ENCODE assay signal across 1 cellular context in the genomic region with DNA sequence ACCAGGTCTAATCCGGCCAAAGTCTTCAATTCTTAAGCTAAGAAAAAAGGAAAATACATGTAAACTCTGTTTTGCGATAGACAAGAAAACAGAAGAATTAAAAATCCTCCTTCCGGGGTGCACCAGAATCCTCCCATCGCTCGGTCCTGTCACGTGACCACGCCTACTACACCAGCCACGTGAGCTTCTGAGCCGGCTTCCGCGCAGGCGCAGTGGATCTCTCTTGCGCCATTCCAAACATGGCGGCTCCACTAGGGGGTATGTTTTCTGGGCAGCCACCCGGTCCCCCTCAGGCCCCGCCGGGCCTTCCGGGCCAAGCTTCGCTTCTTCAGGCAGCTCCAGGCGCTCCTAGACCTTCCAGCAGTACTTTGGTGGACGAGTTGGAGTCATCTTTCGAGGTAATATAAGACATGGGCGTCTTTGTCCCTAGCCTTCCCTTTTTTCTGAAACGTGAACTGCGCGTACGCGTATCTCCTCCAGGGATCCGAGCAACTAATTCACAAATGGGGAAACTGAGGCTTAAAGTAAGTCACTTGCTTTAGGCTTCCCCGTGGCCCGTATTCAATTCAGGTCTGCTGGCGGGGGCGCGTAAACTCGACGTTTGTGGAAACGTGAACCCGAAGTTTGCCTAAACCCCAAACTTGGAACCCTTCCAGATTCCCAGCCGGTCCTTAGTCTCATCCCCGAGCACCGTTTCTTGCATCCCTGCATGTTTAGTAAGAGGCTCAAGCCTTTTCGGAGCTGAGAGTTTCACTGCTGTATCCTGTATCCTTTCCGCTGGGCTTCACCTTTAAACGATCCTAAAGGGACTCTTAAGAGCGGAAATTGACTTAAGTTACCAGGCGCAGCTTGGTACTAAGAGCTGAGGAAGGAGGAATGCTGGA.
A peak's percentile ranks its signal among the peaks of the same experiment; 100 is the strongest.
TF ChIP-seq lines count a peak whose summit lies in the region.

A gene with protein sequence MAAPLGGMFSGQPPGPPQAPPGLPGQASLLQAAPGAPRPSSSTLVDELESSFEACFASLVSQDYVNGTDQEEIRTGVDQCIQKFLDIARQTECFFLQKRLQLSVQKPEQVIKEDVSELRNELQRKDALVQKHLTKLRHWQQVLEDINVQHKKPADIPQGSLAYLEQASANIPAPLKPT (plus strand): TSS at position 226 of the 884 bp plus-strand sequence. CDS start 14 bp downstream, at position 240.

TF ChIP-seq in WTC11, 78 proteins besides CTCF, POLR2A, EP300 and RAD21 (continued from another document):
- TF ChIP-seq, protein P1, sequence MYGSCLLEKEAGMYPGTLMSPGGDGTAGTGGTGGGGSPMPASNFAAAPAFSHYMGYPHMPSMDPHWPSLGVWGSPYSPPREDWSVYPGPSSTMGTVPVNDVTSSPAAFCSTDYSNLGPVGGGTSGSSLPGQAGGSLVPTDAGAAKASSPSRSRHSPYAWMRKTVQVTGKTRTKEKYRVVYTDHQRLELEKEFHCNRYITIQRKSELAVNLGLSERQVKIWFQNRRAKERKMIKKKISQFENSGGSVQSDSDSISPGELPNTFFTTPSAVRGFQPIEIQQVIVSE (CRISPR knock-in tag; IDR thresholded peaks at IDR 0.05; ENCODE audit: borderline replicate concordance), result no peak
- no peak for TF ChIP-seq ETV6 (CRISPR knock-in tag; IDR thresholded peaks at IDR 0.05)
- TF ChIP-seq ZNF219 (CRISPR knock-in tag; IDR thresholded peaks at IDR 0.05; ENCODE audit: borderline replicate concordance), result no peak
- TF ChIP-seq ZBTB21 (CRISPR knock-in tag; IDR thresholded peaks at IDR 0.05; ENCODE audit: borderline replicate concordance), result no peak
- TF ChIP-seq TEAD4 (CRISPR knock-in tag; IDR thresholded peaks at IDR 0.05), result no peak
- TF ChIP-seq, protein P2, sequence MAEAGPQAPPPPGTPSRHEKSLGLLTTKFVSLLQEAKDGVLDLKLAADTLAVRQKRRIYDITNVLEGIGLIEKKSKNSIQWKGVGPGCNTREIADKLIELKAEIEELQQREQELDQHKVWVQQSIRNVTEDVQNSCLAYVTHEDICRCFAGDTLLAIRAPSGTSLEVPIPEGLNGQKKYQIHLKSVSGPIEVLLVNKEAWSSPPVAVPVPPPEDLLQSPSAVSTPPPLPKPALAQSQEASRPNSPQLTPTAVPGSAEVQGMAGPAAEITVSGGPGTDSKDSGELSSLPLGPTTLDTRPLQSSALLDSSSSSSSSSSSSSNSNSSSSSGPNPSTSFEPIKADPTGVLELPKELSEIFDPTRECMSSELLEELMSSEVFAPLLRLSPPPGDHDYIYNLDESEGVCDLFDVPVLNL (CRISPR knock-in tag; IDR thresholded peaks at IDR 0.05; ENCODE audit: borderline replicate concordance, low read depth), result no peak
- peak; percentile 40; the same call in 1 of the 2 replicates for TF ChIP-seq CREM (CRISPR knock-in tag; IDR thresholded peaks at IDR 0.05)
- no peak for TF ChIP-seq GTF2I (CRISPR knock-in tag; conservative IDR thresholded peaks at IDR 0.05)
- TF ChIP-seq, protein P3, sequence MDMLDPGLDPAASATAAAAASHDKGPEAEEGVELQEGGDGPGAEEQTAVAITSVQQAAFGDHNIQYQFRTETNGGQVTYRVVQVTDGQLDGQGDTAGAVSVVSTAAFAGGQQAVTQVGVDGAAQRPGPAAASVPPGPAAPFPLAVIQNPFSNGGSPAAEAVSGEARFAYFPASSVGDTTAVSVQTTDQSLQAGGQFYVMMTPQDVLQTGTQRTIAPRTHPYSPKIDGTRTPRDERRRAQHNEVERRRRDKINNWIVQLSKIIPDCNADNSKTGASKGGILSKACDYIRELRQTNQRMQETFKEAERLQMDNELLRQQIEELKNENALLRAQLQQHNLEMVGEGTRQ (CRISPR knock-in tag; IDR thresholded peaks at IDR 0.05), result peak; percentile 98
- TF ChIP-seq, protein P4, sequence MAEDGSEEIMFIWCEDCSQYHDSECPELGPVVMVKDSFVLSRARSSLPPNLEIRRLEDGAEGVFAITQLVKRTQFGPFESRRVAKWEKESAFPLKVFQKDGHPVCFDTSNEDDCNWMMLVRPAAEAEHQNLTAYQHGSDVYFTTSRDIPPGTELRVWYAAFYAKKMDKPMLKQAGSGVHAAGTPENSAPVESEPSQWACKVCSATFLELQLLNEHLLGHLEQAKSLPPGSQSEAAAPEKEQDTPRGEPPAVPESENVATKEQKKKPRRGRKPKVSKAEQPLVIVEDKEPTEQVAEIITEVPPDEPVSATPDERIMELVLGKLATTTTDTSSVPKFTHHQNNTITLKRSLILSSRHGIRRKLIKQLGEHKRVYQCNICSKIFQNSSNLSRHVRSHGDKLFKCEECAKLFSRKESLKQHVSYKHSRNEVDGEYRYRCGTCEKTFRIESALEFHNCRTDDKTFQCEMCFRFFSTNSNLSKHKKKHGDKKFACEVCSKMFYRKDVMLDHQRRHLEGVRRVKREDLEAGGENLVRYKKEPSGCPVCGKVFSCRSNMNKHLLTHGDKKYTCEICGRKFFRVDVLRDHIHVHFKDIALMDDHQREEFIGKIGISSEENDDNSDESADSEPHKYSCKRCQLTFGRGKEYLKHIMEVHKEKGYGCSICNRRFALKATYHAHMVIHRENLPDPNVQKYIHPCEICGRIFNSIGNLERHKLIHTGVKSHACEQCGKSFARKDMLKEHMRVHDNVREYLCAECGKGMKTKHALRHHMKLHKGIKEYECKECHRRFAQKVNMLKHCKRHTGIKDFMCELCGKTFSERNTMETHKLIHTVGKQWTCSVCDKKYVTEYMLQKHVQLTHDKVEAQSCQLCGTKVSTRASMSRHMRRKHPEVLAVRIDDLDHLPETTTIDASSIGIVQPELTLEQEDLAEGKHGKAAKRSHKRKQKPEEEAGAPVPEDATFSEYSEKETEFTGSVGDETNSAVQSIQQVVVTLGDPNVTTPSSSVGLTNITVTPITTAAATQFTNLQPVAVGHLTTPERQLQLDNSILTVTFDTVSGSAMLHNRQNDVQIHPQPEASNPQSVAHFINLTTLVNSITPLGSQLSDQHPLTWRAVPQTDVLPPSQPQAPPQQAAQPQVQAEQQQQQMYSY (CRISPR knock-in tag; IDR thresholded peaks at IDR 0.05), result peak; percentile 63
- TF ChIP-seq TEAD1 (CRISPR knock-in tag; IDR thresholded peaks at IDR 0.05), result no peak
- TF ChIP-seq, protein P5, sequence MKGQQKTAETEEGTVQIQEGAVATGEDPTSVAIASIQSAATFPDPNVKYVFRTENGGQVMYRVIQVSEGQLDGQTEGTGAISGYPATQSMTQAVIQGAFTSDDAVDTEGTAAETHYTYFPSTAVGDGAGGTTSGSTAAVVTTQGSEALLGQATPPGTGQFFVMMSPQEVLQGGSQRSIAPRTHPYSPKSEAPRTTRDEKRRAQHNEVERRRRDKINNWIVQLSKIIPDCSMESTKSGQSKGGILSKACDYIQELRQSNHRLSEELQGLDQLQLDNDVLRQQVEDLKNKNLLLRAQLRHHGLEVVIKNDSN (CRISPR knock-in tag; IDR thresholded peaks at IDR 0.05), result peak; percentile 98
- no peak for TF ChIP-seq ZNF121 (CRISPR knock-in tag; IDR thresholded peaks at IDR 0.05)
- TF ChIP-seq, protein P6, sequence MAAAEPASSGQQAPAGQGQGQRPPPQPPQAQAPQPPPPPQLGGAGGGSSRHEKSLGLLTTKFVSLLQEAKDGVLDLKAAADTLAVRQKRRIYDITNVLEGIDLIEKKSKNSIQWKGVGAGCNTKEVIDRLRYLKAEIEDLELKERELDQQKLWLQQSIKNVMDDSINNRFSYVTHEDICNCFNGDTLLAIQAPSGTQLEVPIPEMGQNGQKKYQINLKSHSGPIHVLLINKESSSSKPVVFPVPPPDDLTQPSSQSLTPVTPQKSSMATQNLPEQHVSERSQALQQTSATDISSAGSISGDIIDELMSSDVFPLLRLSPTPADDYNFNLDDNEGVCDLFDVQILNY (CRISPR knock-in tag; IDR thresholded peaks at IDR 0.05), result no peak
- no peak for TF ChIP-seq MYBL2 (CRISPR knock-in tag; IDR thresholded peaks at IDR 0.05)
- TF ChIP-seq MXD4 (CRISPR knock-in tag; IDR thresholded peaks at IDR 0.05; ENCODE audit: borderline replicate concordance), result no peak
- TF ChIP-seq, protein P7, sequence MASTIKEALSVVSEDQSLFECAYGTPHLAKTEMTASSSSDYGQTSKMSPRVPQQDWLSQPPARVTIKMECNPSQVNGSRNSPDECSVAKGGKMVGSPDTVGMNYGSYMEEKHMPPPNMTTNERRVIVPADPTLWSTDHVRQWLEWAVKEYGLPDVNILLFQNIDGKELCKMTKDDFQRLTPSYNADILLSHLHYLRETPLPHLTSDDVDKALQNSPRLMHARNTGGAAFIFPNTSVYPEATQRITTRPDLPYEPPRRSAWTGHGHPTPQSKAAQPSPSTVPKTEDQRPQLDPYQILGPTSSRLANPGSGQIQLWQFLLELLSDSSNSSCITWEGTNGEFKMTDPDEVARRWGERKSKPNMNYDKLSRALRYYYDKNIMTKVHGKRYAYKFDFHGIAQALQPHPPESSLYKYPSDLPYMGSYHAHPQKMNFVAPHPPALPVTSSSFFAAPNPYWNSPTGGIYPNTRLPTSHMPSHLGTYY (CRISPR knock-in tag; IDR thresholded peaks at IDR 0.05), result no peak
- no peak for TF ChIP-seq SP1 (CRISPR knock-in tag; conservative IDR thresholded peaks at IDR 0.05)
- TF ChIP-seq, protein P8, sequence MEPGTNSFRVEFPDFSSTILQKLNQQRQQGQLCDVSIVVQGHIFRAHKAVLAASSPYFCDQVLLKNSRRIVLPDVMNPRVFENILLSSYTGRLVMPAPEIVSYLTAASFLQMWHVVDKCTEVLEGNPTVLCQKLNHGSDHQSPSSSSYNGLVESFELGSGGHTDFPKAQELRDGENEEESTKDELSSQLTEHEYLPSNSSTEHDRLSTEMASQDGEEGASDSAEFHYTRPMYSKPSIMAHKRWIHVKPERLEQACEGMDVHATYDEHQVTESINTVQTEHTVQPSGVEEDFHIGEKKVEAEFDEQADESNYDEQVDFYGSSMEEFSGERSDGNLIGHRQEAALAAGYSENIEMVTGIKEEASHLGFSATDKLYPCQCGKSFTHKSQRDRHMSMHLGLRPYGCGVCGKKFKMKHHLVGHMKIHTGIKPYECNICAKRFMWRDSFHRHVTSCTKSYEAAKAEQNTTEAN (CRISPR knock-in tag; IDR thresholded peaks at IDR 0.05), result no peak
- TF ChIP-seq NFYB (CRISPR knock-in tag; conservative IDR thresholded peaks at IDR 0.05; ENCODE audit: low read depth), result no peak
- TF ChIP-seq KAT7 (CRISPR knock-in tag; IDR thresholded peaks at IDR 0.05; ENCODE audit: borderline replicate concordance), result 0 out of 2 replicates have a peak, but pooled peaks have one; percentile 42
- TF ChIP-seq, protein P9, sequence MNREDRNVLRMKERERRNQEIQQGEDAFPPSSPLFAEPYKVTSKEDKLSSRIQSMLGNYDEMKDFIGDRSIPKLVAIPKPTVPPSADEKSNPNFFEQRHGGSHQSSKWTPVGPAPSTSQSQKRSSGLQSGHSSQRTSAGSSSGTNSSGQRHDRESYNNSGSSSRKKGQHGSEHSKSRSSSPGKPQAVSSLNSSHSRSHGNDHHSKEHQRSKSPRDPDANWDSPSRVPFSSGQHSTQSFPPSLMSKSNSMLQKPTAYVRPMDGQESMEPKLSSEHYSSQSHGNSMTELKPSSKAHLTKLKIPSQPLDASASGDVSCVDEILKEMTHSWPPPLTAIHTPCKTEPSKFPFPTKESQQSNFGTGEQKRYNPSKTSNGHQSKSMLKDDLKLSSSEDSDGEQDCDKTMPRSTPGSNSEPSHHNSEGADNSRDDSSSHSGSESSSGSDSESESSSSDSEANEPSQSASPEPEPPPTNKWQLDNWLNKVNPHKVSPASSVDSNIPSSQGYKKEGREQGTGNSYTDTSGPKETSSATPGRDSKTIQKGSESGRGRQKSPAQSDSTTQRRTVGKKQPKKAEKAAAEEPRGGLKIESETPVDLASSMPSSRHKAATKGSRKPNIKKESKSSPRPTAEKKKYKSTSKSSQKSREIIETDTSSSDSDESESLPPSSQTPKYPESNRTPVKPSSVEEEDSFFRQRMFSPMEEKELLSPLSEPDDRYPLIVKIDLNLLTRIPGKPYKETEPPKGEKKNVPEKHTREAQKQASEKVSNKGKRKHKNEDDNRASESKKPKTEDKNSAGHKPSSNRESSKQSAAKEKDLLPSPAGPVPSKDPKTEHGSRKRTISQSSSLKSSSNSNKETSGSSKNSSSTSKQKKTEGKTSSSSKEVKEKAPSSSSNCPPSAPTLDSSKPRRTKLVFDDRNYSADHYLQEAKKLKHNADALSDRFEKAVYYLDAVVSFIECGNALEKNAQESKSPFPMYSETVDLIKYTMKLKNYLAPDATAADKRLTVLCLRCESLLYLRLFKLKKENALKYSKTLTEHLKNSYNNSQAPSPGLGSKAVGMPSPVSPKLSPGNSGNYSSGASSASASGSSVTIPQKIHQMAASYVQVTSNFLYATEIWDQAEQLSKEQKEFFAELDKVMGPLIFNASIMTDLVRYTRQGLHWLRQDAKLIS (CRISPR knock-in tag; IDR thresholded peaks at IDR 0.05; ENCODE audit: borderline replicate concordance), result no peak
- TF ChIP-seq, protein P10, sequence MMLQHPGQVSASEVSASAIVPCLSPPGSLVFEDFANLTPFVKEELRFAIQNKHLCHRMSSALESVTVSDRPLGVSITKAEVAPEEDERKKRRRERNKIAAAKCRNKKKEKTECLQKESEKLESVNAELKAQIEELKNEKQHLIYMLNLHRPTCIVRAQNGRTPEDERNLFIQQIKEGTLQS (CRISPR knock-in tag; conservative IDR thresholded peaks at IDR 0.05), result no peak
- TF ChIP-seq ELF4 (CRISPR knock-in tag; IDR thresholded peaks at IDR 0.05; ENCODE audit: low read depth), result no peak
- no peak for TF ChIP-seq HMGA2 (CRISPR knock-in tag; IDR thresholded peaks at IDR 0.05)
- TF ChIP-seq NR3C1 (CRISPR knock-in tag; conservative IDR thresholded peaks at IDR 0.05; ENCODE audit: low read depth), result no peak
- TF ChIP-seq, protein P11, sequence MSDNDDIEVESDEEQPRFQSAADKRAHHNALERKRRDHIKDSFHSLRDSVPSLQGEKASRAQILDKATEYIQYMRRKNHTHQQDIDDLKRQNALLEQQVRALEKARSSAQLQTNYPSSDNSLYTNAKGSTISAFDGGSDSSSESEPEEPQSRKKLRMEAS (CRISPR knock-in tag; IDR thresholded peaks at IDR 0.05), result peak; percentile 56; the same call in 1 of the 2 replicates
- no peak for TF ChIP-seq ZNF138 (CRISPR knock-in tag; conservative IDR thresholded peaks at IDR 0.05)
- TF ChIP-seq, protein P12, sequence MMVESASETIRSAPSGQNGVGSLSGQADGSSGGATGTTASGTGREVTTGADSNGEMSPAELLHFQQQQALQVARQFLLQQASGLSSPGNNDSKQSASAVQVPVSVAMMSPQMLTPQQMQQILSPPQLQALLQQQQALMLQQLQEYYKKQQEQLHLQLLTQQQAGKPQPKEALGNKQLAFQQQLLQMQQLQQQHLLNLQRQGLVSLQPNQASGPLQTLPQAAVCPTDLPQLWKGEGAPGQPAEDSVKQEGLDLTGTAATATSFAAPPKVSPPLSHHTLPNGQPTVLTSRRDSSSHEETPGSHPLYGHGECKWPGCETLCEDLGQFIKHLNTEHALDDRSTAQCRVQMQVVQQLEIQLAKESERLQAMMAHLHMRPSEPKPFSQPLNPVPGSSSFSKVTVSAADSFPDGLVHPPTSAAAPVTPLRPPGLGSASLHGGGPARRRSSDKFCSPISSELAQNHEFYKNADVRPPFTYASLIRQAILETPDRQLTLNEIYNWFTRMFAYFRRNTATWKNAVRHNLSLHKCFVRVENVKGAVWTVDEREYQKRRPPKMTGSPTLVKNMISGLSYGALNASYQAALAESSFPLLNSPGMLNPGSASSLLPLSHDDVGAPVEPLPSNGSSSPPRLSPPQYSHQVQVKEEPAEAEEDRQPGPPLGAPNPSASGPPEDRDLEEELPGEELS (CRISPR knock-in tag; IDR thresholded peaks at IDR 0.05), result no peak; the same call in 1 of the 2 replicates
- no peak for TF ChIP-seq ZNF671 (CRISPR knock-in tag; IDR thresholded peaks at IDR 0.05)
